In the genomic region with DNA sequence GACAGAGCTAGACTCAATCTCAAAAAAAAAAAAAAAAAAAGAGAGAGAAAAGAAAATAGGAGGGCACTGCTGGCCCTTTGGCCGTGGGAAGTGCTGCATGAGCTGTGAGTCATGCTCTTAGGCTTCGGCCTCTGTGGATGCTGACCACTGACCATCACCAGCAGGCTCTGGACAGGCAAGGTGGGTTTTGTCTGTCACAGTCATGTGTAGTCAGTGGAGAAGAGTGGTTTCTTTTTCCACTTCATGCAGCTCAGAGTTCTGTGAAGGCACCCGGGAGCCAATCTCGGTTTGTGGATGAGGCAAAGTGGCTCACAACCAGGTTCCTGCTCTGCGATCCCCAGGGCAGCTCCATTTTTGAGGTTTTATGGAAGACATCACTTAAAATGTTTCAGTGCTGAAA, we compare ENCODE assay signal across 10 cellular contexts. TPM values are rescaled to one million over a fixed set of nuclear protein-coding genes. Genes with fewer than 3 reads are reported as not detected.
A peak's percentile ranks its signal among the peaks of the same experiment; 100 is the strongest.
DNase-seq lines count a peak whose midpoint lies in the region; ATAC-seq, FAIRE-seq and TF ChIP-seq lines count a peak whose summit lies in the region.
"Had no signal": no experiment of that assay in that cellular context is flagged by ENCODE, and none has a peak within 500 bp of the region (broad histone marks: within the 10 kb centered on the region; RNA-seq: fewer than 3 reads in every experiment).

No MANE protein-coding gene starts in this region.

- H3K27ac ChIP-seq in ACC112 (ENCODE audit: low read depth, low read length), result peak overlapping the region; percentile 77
- H3K27ac ChIP-seq in left lung, result peak overlapping the region in 1 of 2 donors; percentile 35

- no peak overlapping the region for H3K4me3 ChIP-seq in ACC112 (ENCODE audit: low read depth, low read length)
- no peak overlapping the region for H3K4me3 ChIP-seq in left lung

- peaks cover 3% of the 10 kb centered on the region for H3K79me2 ChIP-seq in ACC112 (ENCODE audit: control insufficient read depth, insufficient read depth, low read length, unreplicated experiment)

- H3K4me1 ChIP-seq in ACC112 (ENCODE audit: control insufficient read depth, insufficient read depth, low read length, unreplicated experiment), result peaks cover 71% of the 10 kb centered on the region
- no peaks in the 10 kb centered on the region for H3K4me1 ChIP-seq in left lung

- H3K9me3 ChIP-seq in left lung, result no peaks in the 10 kb centered on the region

- DNase-seq in H4 (ENCODE audit: low spot score) (peak; percentile 15), left lung (peak in 1 of 2 donors; percentile 64), AML-193 (lab: John Stamatoyannopoulos, UW) (no peak), GM19239 (ENCODE audit: insufficient read length, low spot score) (no peak), MV-4-11 (lab: John Stamatoyannopoulos, UW) (no peak)
- DNase-seq in activated naive CD8-positive, alpha-beta T cell treated with anti-CD3 and anti-CD28 coated beads, Interleukin-2, amount 50 U/mL, for 24 hours, result peak; percentile 15
- DNase-seq: MM.1S had no signal

- H3K27me3 ChIP-seq in ACC112 (ENCODE audit: insufficient read depth, low read length) (no peaks in the 10 kb centered on the region), left lung (no peaks in the 10 kb centered on the region)

- no peak for FAIRE-seq in GM19239 (lab: Jason Lieb, UNC)

- no peak for TF ChIP-seq CTCF in left lung (IDR thresholded peaks at IDR 0.05)

- H2AFZ ChIP-seq in ACC112 (ENCODE audit: low read length, unreplicated experiment), result no peak overlapping the region

- ATAC-seq in activated naive CD8-positive, alpha-beta T cell treated with anti-CD3 and anti-CD28 coated beads, Interleukin-2, amount 50 U/mL, for 24 hours, result no peak
- ATAC-seq in left lung (peak; percentile 74), GM21447 (IDR thresholded peaks at IDR 0.05; ENCODE audit: unreplicated experiment) (no peak)
- ATAC-seq: WTC11 had no signal

- peaks cover 2% of the 10 kb centered on the region for H3K36me3 Mint-ChIP-seq in activated naive CD8-positive, alpha-beta T cell treated with anti-CD3 and anti-CD28 coated beads, Interleukin-2, amount 50 U/mL, for 24 hours (ENCODE audit: low read depth)
- H3K36me3 Mint-ChIP-seq: WTC11 had no signal

- no peaks in the 10 kb centered on the region for H3K27me3 Mint-ChIP-seq in activated naive CD8-positive, alpha-beta T cell treated with anti-CD3 and anti-CD28 coated beads, Interleukin-2, amount 50 U/mL, for 24 hours

- intact Hi-C loops in left lung (cut with DNase I), result no loop called here

- H3K9me3 Mint-ChIP-seq in activated naive CD8-positive, alpha-beta T cell treated with anti-CD3 and anti-CD28 coated beads, Interleukin-2, amount 50 U/mL, for 24 hours, result no peaks in the 10 kb centered on the region
- H3K9me3 Mint-ChIP-seq: WTC11 had no signal

- peak overlapping the region; percentile 92 for H3K27ac Mint-ChIP-seq in activated naive CD8-positive, alpha-beta T cell treated with anti-CD3 and anti-CD28 coated beads, Interleukin-2, amount 50 U/mL, for 24 hours
- H3K27ac Mint-ChIP-seq: WTC11 had no signal

- H3K36me3 ChIP-seq in ACC112 (ENCODE audit: insufficient read depth, low read length), result no peaks in the 10 kb centered on the region
- no peaks in the 10 kb centered on the region for H3K36me3 ChIP-seq in left lung

- H3K4me3 Mint-ChIP-seq in activated naive CD8-positive, alpha-beta T cell treated with anti-CD3 and anti-CD28 coated beads, Interleukin-2, amount 50 U/mL, for 24 hours, result peak overlapping the region; percentile 48
- H3K4me3 Mint-ChIP-seq: WTC11 had no signal

- H3K4me1 Mint-ChIP-seq in activated naive CD8-positive, alpha-beta T cell treated with anti-CD3 and anti-CD28 coated beads, Interleukin-2, amount 50 U/mL, for 24 hours, result peaks cover 57% of the 10 kb centered on the region

RNA-seq across cellular contexts. Expression of gene PRTFDC1, which starts 58.1 kb away (rescaled TPM):
- total RNA-seq in H4 (2014; rRNA removed; shearing (Covaris generic)), result 18.3 and 22.8 TPM in 2 replicates
- total RNA-seq in left lung, result 1 to 10 TPM; 5.2 to 8.2 TPM

Comparison
In these comparisons a context has a peak if more than half of its experiments do, and no peak if none do; other contexts are left out.
1. DNase-seq: peak in H4 (single experiment) and activated naive CD8-positive, alpha-beta T cell treated with anti-CD3 and anti-CD28 coated beads, Interleukin-2, amount 50 U/mL, for 24 hours (single experiment); none in AML-193 (0 of 2), GM19239 (single experiment) and MV-4-11 (single experiment).